In genomic region chr22:16591136-16591535, GRCh38 we compare ENCODE assay signal across 14 cellular contexts. TPM values are rescaled to one million over a fixed set of nuclear protein-coding genes. Genes with fewer than 3 reads are reported as not detected.
"Had no signal": no experiment of that assay in that cellular context is flagged by ENCODE, and none has a peak within 500 bp of the region (broad histone marks: within the 10 kb centered on the region; RNA-seq: fewer than 3 reads in every experiment).

No MANE protein-coding gene starts in this region.

RNA-seq across cellular contexts. Expression of gene CCT8L2, which starts 1.5 kb away (rescaled TPM):
- total RNA-seq: activated B cell treated with CpG ODN at 0.5 μM for 24 hours; activated CD4-positive, alpha-beta memory T cell treated with anti-CD3 and anti-CD28 coated beads for 36 hours; activated CD4-positive, alpha-beta memory T cell treated with anti-CD3 and anti-CD28 coated beads, Interleukin-2, amount 10 ng/mL, durations not matched to agents 7 days and 5 days; activated CD4-positive, alpha-beta T cell treated with anti-CD3 and anti-CD28 coated beads for 36 hours; activated CD4-positive, alpha-beta T cell treated with anti-CD3 and anti-CD28 coated beads, Interleukin-2, amount 10 ng/mL, durations not matched to agents 24 days and 14 days; activated CD4-positive, alpha-beta T cell treated with anti-CD3 and anti-CD28 coated beads, Interleukin-2, amount 10 ng/mL, durations not matched to agents 7 days and 5 days; activated CD8-positive, alpha-beta memory T cell treated with anti-CD3 and anti-CD28 coated beads for 36 hours; activated CD8-positive, alpha-beta memory T cell treated with anti-CD3 and anti-CD28 coated beads, Interleukin-2, amount 10 ng/mL, durations not matched to agents 7 days and 5 days; activated CD8-positive, alpha-beta T cell treated with anti-CD3 and anti-CD28 coated beads for 36 hours; activated CD8-positive, alpha-beta T cell treated with anti-CD3 and anti-CD28 coated beads, Interleukin-2, amount 10 ng/mL, durations not matched to agents 7 days and 5 days; T-cell; T-helper 1 cell treated with Interleukin-12 subunit alpha and Interleukin-12 subunit beta and Interleukin-4 antibody, amounts not matched to agents 30 ng/mL and 1 ng/mL, for 36 hours; T-helper 2 cell treated with Interferon-gamma antibody and Interleukin-4, amounts not matched to agents 100 ng/mL and 5 ng/mL, for 36 hours; WTC11 had no signal
